In the genomic region with DNA sequence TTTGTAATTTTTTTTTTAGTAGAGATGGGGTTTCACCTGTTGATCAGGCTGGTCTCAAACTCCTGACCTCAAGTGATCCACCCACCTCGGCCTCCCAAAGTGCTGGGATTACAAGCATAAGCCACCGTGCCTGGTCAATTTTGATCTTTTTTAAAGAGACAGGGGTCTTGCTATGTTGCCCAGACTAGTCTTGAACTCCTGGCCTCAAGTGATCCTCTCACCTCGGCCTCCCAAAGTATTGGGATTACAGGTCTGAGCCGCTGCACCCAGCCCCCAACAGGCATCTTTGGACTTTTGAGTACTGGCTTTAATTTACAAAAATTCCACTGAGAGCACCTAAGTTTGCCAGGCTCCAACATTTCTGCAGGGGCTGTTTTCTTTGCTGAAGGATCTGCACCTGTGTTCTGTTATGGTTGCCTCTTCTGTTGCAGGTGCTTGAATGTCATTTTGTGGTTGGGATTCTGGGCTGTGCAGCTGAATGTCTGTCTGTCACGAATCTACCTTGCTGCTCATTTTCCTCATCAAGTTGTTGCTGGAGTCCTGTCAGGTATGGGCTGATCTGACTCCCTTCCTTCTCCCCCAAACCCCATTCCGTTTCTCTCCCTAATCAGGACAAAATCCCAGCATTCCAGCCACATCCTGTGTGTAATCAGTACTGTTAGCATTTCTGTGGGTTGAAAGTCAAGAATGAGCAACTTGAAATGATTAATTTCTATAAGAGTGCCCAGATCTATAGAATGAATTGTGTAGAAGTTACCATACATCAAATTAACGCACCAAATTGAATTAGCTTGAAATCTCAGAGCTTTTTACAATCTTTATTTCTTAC, we compare ENCODE assay signal across 1 cellular context.
TF ChIP-seq lines count a peak whose summit lies in the region.

No MANE protein-coding gene starts in this region.

TF ChIP-seq in GM23338, 12 proteins besides CTCF, POLR2A, EP300 and RAD21:
- no peak for TF ChIP-seq POLR2AphosphoS5 (IDR thresholded peaks at IDR 0.05; ENCODE audit: low read depth)
- no peak for TF ChIP-seq JUNB (IDR thresholded peaks at IDR 0.05; ENCODE audit: unreplicated experiment)
- TF ChIP-seq, protein P1, sequence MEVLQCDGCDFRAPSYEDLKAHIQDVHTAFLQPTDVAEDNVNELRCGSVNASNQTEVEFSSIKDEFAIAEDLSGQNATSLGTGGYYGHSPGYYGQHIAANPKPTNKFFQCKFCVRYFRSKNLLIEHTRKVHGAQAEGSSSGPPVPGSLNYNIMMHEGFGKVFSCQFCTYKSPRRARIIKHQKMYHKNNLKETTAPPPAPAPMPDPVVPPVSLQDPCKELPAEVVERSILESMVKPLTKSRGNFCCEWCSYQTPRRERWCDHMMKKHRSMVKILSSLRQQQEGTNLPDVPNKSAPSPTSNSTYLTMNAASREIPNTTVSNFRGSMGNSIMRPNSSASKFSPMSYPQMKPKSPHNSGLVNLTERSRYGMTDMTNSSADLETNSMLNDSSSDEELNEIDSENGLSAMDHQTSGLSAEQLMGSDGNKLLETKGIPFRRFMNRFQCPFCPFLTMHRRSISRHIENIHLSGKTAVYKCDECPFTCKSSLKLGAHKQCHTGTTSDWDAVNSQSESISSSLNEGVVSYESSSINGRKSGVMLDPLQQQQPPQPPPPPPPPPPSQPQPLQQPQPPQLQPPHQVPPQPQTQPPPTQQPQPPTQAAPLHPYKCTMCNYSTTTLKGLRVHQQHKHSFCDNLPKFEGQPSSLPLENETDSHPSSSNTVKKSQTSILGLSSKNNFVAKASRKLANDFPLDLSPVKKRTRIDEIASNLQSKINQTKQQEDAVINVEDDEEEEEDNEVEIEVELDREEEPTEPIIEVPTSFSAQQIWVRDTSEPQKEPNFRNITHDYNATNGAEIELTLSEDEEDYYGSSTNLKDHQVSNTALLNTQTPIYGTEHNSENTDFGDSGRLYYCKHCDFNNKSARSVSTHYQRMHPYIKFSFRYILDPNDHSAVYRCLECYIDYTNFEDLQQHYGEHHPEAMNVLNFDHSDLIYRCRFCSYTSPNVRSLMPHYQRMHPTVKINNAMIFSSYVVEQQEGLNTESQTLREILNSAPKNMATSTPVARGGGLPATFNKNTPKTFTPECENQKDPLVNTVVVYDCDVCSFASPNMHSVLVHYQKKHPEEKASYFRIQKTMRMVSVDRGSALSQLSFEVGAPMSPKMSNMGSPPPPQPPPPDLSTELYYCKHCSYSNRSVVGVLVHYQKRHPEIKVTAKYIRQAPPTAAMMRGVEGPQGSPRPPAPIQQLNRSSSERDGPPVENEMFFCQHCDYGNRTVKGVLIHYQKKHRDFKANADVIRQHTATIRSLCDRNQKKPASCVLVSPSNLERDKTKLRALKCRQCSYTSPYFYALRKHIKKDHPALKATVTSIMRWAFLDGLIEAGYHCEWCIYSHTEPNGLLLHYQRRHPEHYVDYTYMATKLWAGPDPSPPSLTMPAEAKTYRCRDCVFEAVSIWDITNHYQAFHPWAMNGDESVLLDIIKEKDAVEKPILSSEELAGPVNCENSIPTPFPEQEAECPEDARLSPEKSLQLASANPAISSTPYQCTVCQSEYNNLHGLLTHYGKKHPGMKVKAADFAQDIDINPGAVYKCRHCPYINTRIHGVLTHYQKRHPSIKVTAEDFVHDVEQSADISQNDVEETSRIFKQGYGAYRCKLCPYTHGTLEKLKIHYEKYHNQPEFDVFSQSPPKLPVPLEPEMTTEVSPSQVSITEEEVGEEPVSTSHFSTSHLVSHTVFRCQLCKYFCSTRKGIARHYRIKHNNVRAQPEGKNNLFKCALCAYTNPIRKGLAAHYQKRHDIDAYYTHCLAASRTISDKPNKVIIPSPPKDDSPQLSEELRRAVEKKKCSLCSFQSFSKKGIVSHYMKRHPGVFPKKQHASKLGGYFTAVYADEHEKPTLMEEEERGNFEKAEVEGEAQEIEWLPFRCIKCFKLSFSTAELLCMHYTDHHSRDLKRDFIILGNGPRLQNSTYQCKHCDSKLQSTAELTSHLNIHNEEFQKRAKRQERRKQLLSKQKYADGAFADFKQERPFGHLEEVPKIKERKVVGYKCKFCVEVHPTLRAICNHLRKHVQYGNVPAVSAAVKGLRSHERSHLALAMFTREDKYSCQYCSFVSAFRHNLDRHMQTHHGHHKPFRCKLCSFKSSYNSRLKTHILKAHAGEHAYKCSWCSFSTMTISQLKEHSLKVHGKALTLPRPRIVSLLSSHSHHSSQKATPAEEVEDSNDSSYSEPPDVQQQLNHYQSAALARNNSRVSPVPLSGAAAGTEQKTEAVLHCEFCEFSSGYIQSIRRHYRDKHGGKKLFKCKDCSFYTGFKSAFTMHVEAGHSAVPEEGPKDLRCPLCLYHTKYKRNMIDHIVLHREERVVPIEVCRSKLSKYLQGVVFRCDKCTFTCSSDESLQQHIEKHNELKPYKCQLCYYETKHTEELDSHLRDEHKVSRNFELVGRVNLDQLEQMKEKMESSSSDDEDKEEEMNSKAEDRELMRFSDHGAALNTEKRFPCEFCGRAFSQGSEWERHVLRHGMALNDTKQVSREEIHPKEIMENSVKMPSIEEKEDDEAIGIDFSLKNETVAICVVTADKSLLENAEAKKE (CRISPR knock-in tag; IDR thresholded peaks at IDR 0.05) = no peak
- TF ChIP-seq, protein P2, sequence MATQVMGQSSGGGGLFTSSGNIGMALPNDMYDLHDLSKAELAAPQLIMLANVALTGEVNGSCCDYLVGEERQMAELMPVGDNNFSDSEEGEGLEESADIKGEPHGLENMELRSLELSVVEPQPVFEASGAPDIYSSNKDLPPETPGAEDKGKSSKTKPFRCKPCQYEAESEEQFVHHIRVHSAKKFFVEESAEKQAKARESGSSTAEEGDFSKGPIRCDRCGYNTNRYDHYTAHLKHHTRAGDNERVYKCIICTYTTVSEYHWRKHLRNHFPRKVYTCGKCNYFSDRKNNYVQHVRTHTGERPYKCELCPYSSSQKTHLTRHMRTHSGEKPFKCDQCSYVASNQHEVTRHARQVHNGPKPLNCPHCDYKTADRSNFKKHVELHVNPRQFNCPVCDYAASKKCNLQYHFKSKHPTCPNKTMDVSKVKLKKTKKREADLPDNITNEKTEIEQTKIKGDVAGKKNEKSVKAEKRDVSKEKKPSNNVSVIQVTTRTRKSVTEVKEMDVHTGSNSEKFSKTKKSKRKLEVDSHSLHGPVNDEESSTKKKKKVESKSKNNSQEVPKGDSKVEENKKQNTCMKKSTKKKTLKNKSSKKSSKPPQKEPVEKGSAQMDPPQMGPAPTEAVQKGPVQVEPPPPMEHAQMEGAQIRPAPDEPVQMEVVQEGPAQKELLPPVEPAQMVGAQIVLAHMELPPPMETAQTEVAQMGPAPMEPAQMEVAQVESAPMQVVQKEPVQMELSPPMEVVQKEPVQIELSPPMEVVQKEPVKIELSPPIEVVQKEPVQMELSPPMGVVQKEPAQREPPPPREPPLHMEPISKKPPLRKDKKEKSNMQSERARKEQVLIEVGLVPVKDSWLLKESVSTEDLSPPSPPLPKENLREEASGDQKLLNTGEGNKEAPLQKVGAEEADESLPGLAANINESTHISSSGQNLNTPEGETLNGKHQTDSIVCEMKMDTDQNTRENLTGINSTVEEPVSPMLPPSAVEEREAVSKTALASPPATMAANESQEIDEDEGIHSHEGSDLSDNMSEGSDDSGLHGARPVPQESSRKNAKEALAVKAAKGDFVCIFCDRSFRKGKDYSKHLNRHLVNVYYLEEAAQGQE (IDR thresholded peaks at IDR 0.05; ENCODE audit: unreplicated experiment) = no peak
